8 cellular contexts compared by ENCODE assay signal in the genomic region with DNA sequence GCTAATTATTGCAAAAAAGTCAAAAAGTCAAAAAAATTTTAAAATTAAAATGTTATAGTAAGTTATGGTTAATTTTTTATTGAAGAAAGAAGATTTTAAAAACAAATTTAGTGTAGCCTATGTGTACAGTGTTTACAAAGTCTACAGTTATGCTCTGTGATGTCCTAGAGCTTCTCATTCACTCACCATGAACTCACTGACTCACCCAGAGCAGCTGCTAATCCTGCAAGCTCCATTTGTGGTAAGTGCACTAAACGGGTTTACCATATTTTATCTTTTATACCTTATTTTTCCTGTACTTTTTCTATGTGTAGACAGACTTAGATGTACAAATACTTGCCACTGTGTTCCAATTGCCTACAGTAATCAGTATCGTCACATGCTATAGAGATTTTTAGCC.
"Had no signal": no experiment of that assay in that cellular context is flagged by ENCODE, and none has a peak within 500 bp of the region (broad histone marks: within the 10 kb centered on the region; RNA-seq: fewer than 3 reads in every experiment).

No MANE protein-coding gene starts in this region.

- H3K9ac ChIP-seq: GM23248 had no signal

- H3K4me1 ChIP-seq: HAP-1 had no signal

- FAIRE-seq: HepG2 had no signal

- H2AFZ ChIP-seq: GM23248 had no signal

- H3K9me3 ChIP-seq: HAP-1 had no signal

- H3K36me3 ChIP-seq: HAP-1 had no signal

- H3K27ac ChIP-seq: GM23248, HL-60 had no signal

- H3K4me3 ChIP-seq: GM23248, HAP-1 had no signal

- DNase-seq: GM23248, GOT3, H7, HFFc6, KBM-7 had no signal
